1 cellular context compared by ENCODE assay signal in genomic region chr15:41869770-41870688, GRCh38.
TF ChIP-seq lines count a peak whose summit lies in the region.

No MANE protein-coding gene starts in this region.

TF ChIP-seq in IMR-90, 13 proteins besides CTCF, POLR2A, EP300 and RAD21:
- TF ChIP-seq SMC3 (IDR thresholded peaks at IDR 0.05; ENCODE audit: low read depth, low read length), result no peak
- TF ChIP-seq ELK1 (IDR thresholded peaks at IDR 0.05; ENCODE audit: borderline replicate concordance, low read depth, low read length), result no peak
- no peak for TF ChIP-seq FOS (IDR thresholded peaks at IDR 0.05; ENCODE audit: low read depth, low read length)
- no peak for TF ChIP-seq RCOR1 (IDR thresholded peaks at IDR 0.05; ENCODE audit: insufficient replicate concordance, low read length)
- TF ChIP-seq CHD1 (IDR thresholded peaks at IDR 0.05; ENCODE audit: low read depth, low read length), result no peak
- TF ChIP-seq RFX5 (IDR thresholded peaks at IDR 0.05; ENCODE audit: low read depth, low read length), result no peak
- TF ChIP-seq NFE2L2 (IDR thresholded peaks at IDR 0.05; ENCODE audit: low read depth, low read length), result no peak
- no peak for TF ChIP-seq CEBPB (IDR thresholded peaks at IDR 0.05; ENCODE audit: low read depth, low read length)
